ENCODE assay signal across 22 cellular contexts in genomic region chr16:66574081-66574480, GRCh38. TPM values are rescaled to one million over a fixed set of nuclear protein-coding genes. Genes with fewer than 3 reads are reported as not detected.
DNase-seq lines count a peak whose midpoint lies in the region; ATAC-seq and TF ChIP-seq lines count a peak whose summit lies in the region.
"Had no signal": no experiment of that assay in that cellular context is flagged by ENCODE, and none has a peak within 500 bp of the region (broad histone marks: within the 10 kb centered on the region; RNA-seq: fewer than 3 reads in every experiment).

No MANE protein-coding gene starts in this region.

- no peak overlapping the region for H3K9ac ChIP-seq in BLaER1
- no peak overlapping the region for H3K9ac ChIP-seq in Loucy (ENCODE audit: low read depth, low read length, poor library complexity, severe bottlenecking)
- H3K9ac ChIP-seq: SK-N-SH had no signal

- no peaks in the 10 kb centered on the region for H3K9me2 ChIP-seq in Loucy (replicated peaks; ENCODE audit: low read depth, low read length)
- H3K9me2 ChIP-seq: SK-N-SH had no signal

- H3K4me1 ChIP-seq in BLaER1 (peaks cover 67% of the 10 kb centered on the region), Loucy (ENCODE audit: insufficient read depth, low read length, poor library complexity, severe bottlenecking) (peaks cover 66% of the 10 kb centered on the region), osteoblast (ENCODE audit: insufficient read depth, low read length) (peaks cover 27% of the 10 kb centered on the region)
- H3K4me1 ChIP-seq: Caco-2 had no signal

- H3K4me3 Mint-ChIP-seq in dendritic cell treated with granulocyte-macrophage colony-stimulating factor and Interleukin-4, amounts not matched to agents 40 ng/mL and 50 ng/mL, for 4 days: no peak overlapping the region
- H3K4me3 Mint-ChIP-seq: B cell; CD4-positive, alpha-beta T cell had no signal

- H3K79me2 ChIP-seq in Loucy (ENCODE audit: insufficient read depth, low read length) (no peaks in the 10 kb centered on the region), osteoblast (ENCODE audit: insufficient read depth, low read length) (no peaks in the 10 kb centered on the region)

- H3K36me3 ChIP-seq in BLaER1 (peaks cover 16% of the 10 kb centered on the region; the same call in 1 of the 2 replicates), Loucy (ENCODE audit: insufficient read depth, low read length) (no peaks in the 10 kb centered on the region), osteoblast (ENCODE audit: insufficient read depth, low read length) (no peaks in the 10 kb centered on the region)
- H3K36me3 ChIP-seq: MG63 had no signal

- peak overlapping the region; percentile 34 for H3K27ac Mint-ChIP-seq in dendritic cell treated with granulocyte-macrophage colony-stimulating factor and Interleukin-4, amounts not matched to agents 40 ng/mL and 50 ng/mL, for 4 days
- H3K27ac Mint-ChIP-seq: B cell; CD4-positive, alpha-beta T cell had no signal

- DNase-seq in osteoblast (ENCODE audit: insufficient read length, low spot score, missing footprints): no peak
- no peak for DNase-seq in Right ventricle myocardium superior
- no peak for DNase-seq in T1000 (lab: John Stamatoyannopoulos, UW)
- DNase-seq: Caco-2; CD4-positive, alpha-beta T cell; DMS 273 treated with DMSO at 0.1 percent for 48 hours; DMS79 treated with DMSO at 0.1 percent for 48 hours; Karpas-422; MG63; NCI-H1048; NCI-H1417 treated with DMSO at 0.1 percent for 48 hours; NCI-H187; NCI-H446; NCI-H526 treated with DMSO at 0.1 percent for 48 hours; SIG-M5; SK-N-SH had no signal

- intact Hi-C loops in dendritic cell treated with granulocyte-macrophage colony-stimulating factor and Interleukin-4, amounts not matched to agents 40 ng/mL and 50 ng/mL, for 4 days (cut with micrococcal nuclease): no loop called here
- intact Hi-C loops in Right ventricle myocardium superior (cut with DNase I): no loop called here

- ATAC-seq in HG02938 (IDR thresholded peaks at IDR 0.05; ENCODE audit: unreplicated experiment) (no peak), Right ventricle myocardium superior (ENCODE audit: poor library complexity) (no peak)

- peaks cover 5% of the 10 kb centered on the region; the same call in 1 of the 2 replicates for H3F3A ChIP-seq in Loucy (ENCODE audit: low read depth)

- H3K4me1 Mint-ChIP-seq in dendritic cell treated with granulocyte-macrophage colony-stimulating factor and Interleukin-4, amounts not matched to agents 40 ng/mL and 50 ng/mL, for 4 days (ENCODE audit: low read depth): peaks cover 59% of the 10 kb centered on the region

- H3K27me3 Mint-ChIP-seq in dendritic cell treated with granulocyte-macrophage colony-stimulating factor and Interleukin-4, amounts not matched to agents 40 ng/mL and 50 ng/mL, for 4 days: peaks cover 23% of the 10 kb centered on the region

- H3K9me3 ChIP-seq in BLaER1 (no peaks in the 10 kb centered on the region), Loucy (ENCODE audit: insufficient read depth, low read depth, low read length) (no peaks in the 10 kb centered on the region), osteoblast (ENCODE audit: low read depth, low read length) (no peaks in the 10 kb centered on the region)
- H3K9me3 ChIP-seq: Caco-2, MG63, SK-N-SH had no signal

- H3K27ac ChIP-seq in BLaER1 (no peak overlapping the region), osteoblast (ENCODE audit: low read depth, low read length) (peak overlapping the region; percentile 4)
- H3K27ac ChIP-seq: RWPE1 had no signal

- H3K36me3 Mint-ChIP-seq in dendritic cell treated with granulocyte-macrophage colony-stimulating factor and Interleukin-4, amounts not matched to agents 40 ng/mL and 50 ng/mL, for 4 days (ENCODE audit: low read depth): peaks cover 7% of the 10 kb centered on the region

- H3K27me3 ChIP-seq in BLaER1: no peaks in the 10 kb centered on the region
- no peaks in the 10 kb centered on the region for H3K27me3 ChIP-seq in Loucy (ENCODE audit: insufficient read depth, low read length, poor library complexity, severe bottlenecking)
- H3K27me3 ChIP-seq in osteoblast (ENCODE audit: insufficient read depth, low read length): peaks cover 7% of the 10 kb centered on the region
- H3K27me3 ChIP-seq: MG63 had no signal

- H3K4me2 ChIP-seq in BLaER1 (peak overlapping the region; percentile 2; the same call in 1 of the 2 replicates), Loucy (ENCODE audit: low read depth, low read length, poor library complexity, severe bottlenecking) (peak overlapping the region; percentile 33), osteoblast (ENCODE audit: insufficient read depth, low read length) (no peak overlapping the region)
- H3K4me2 ChIP-seq: SK-N-SH had no signal

- no peaks in the 10 kb centered on the region for H4K20me1 ChIP-seq in BLaER1
- no peaks in the 10 kb centered on the region for H4K20me1 ChIP-seq in Loucy (ENCODE audit: insufficient read depth, low read length, poor library complexity, severe bottlenecking)
- no peaks in the 10 kb centered on the region for H4K20me1 ChIP-seq in osteoblast (ENCODE audit: insufficient read depth, low read length)

- H2AFZ ChIP-seq in Loucy (ENCODE audit: low read length): no peak overlapping the region
- no peak overlapping the region for H2AFZ ChIP-seq in osteoblast (ENCODE audit: low read length)

- no peaks in the 10 kb centered on the region for H3K9me3 Mint-ChIP-seq in dendritic cell treated with granulocyte-macrophage colony-stimulating factor and Interleukin-4, amounts not matched to agents 40 ng/mL and 50 ng/mL, for 4 days
- H3K9me3 Mint-ChIP-seq: CD4-positive, alpha-beta T cell had no signal

- H3K4me3 ChIP-seq in BLaER1: no peak overlapping the region
- H3K4me3 ChIP-seq in Loucy (ENCODE audit: low read length, poor library complexity, severe bottlenecking): no peak overlapping the region
- H3K4me3 ChIP-seq in osteoblast (ENCODE audit: insufficient read depth, low read length): no peak overlapping the region
- H3K4me3 ChIP-seq: MG63 had no signal

- no peak for TF ChIP-seq CTCF in Loucy (conservative IDR thresholded peaks at IDR 0.05; ENCODE audit: low read length)
- no peak for TF ChIP-seq CTCF in osteoblast (IDR thresholded peaks at IDR 0.05; ENCODE audit: extremely low read depth, low read depth, low read length)

RNA-seq across cellular contexts. Expression of gene CMTM2, which starts 5.2 kb away (rescaled TPM):
- total RNA-seq in osteoblast (not detected in 2 replicates), Right ventricle myocardium superior (0.46 TPM)
- total RNA-seq: B cell; Caco-2; CD4-positive, alpha-beta T cell had no signal

RNA-seq across cellular contexts. Expression of gene CMTM1, which starts 7.8 kb away (rescaled TPM):
- total RNA-seq in osteoblast: 4.0 and 4.1 TPM in 2 replicates
- 1.3 TPM for total RNA-seq in Right ventricle myocardium superior

RNA-seq across cellular contexts. Expression of gene CKLF, which starts 21.7 kb away (rescaled TPM):
- total RNA-seq in osteoblast (46.0 and 48.9 TPM in 2 replicates), Right ventricle myocardium superior (10.4 TPM)

RNA-seq across cellular contexts. Expression of gene TK2, which starts 24.2 kb away (rescaled TPM):
- total RNA-seq in osteoblast: 73.5 and 81.3 TPM in 2 replicates
- 19.5 TPM for total RNA-seq in Right ventricle myocardium superior

RNA-seq across cellular contexts. Expression of gene CMTM3, which starts 30.4 kb away (rescaled TPM):
- 24.6 and 29.8 TPM in 2 replicates for total RNA-seq in osteoblast
- total RNA-seq in Right ventricle myocardium superior: 10.1 TPM
